Comparison of ENCODE assay signal across 9 cellular contexts in the genomic region with DNA sequence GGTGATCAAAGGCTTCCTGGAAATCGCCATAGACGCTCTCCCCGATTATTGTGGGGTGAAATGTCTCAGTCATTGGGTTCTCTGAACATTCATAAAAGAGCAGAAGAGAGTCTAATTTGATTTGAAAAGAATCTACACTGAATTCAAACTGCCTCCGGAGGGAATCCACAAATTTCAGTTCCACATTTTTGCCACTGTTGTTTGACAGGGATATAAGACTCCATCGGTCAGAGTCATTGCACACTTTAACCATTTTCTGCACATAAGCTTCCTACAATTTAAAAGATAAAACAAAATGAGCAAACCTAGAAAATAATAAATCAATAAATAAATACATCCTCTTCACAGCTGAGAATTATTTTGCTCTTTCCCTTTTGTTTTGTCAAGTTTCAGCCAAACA. TPM values are rescaled to one million over a fixed set of nuclear protein-coding genes. Genes with fewer than 3 reads are reported as not detected.
DNase-seq lines count a peak whose midpoint lies in the region; ATAC-seq and TF ChIP-seq lines count a peak whose summit lies in the region.
"Had no signal": no experiment of that assay in that cellular context is flagged by ENCODE, and none has a peak within 500 bp of the region (broad histone marks: within the 10 kb centered on the region; RNA-seq: fewer than 3 reads in every experiment).

No MANE protein-coding gene starts in this region.

- H3K9me3 ChIP-seq in liver (ENCODE audit: control insufficient read depth in 4 of 4, low read length in 3 of 4), result no peaks in the 10 kb centered on the region

- peaks cover 3% of the 10 kb centered on the region for H3K36me3 Mint-ChIP-seq in activated naive CD8-positive, alpha-beta T cell
- peaks cover 1 to 15% of the 10 kb centered on the region in 2 donors for H3K36me3 Mint-ChIP-seq in stimulated activated naive B cell treated with anti-CD40 and anti-IgM and Interleukin-4, amounts not matched to agents 10 μg/mL and 1 μg/mL and 100 μg/mL, for 72 hours

- no peak for ATAC-seq in stimulated activated naive B cell treated with anti-CD40 and anti-IgM and Interleukin-4, amounts not matched to agents 10 μg/mL and 1 μg/mL and 100 μg/mL, for 72 hours (replicated peaks)
- ATAC-seq in GM19397 (IDR thresholded peaks at IDR 0.05; ENCODE audit: unreplicated experiment) (no peak), HG03469 (IDR thresholded peaks at IDR 0.05; ENCODE audit: unreplicated experiment) (no peak), GM21786 (IDR thresholded peaks at IDR 0.05; ENCODE audit: unreplicated experiment) (no peak)

- DNase-seq in HFF-Myc (ENCODE audit: extremely low read depth, low read depth), result no peak
- no peak for DNase-seq in stimulated activated naive B cell treated with anti-CD40 and anti-IgM and Interleukin-4, amounts not matched to agents 10 μg/mL and 1 μg/mL and 100 μg/mL, for 72 hours
- DNase-seq in NK-92 treated with Interleukin-12 subunit alpha and Interleukin-12 subunit beta, amount 100 ng/mL, for 24 hours (lab: John Stamatoyannopoulos, UW), result no peak

- peak overlapping the region; percentile 89 to 97 for H3K9ac ChIP-seq in liver (ENCODE audit: low read depth in 1 of 2, low read length in 2 of 2)

- H3K27ac Mint-ChIP-seq in activated naive CD8-positive, alpha-beta T cell, result no peak overlapping the region
- H3K27ac Mint-ChIP-seq in stimulated activated naive B cell treated with anti-CD40 and anti-IgM and Interleukin-4, amounts not matched to agents 10 μg/mL and 1 μg/mL and 100 μg/mL, for 72 hours, result no peak overlapping the region

- WGBS in liver, result 16% methylated on average over 5 of the region's 5 CpGs

- peaks cover 2% of the 10 kb centered on the region for H3K27me3 Mint-ChIP-seq in activated naive CD8-positive, alpha-beta T cell
- H3K27me3 Mint-ChIP-seq in stimulated activated naive B cell treated with anti-CD40 and anti-IgM and Interleukin-4, amounts not matched to agents 10 μg/mL and 1 μg/mL and 100 μg/mL, for 72 hours, result peaks cover 0 to 3% of the 10 kb centered on the region in 2 donors

- peaks cover 2 to 16% (median 5%) of the 10 kb centered on the region in 4 donors for H3K36me3 ChIP-seq in liver (ENCODE audit: control insufficient read depth in 4 of 4, insufficient read depth in 3 of 4, low read depth in 1 of 4, low read length in 3 of 4)

- peaks cover 48% of the 10 kb centered on the region for H3K4me1 Mint-ChIP-seq in activated naive CD8-positive, alpha-beta T cell (ENCODE audit: low read depth)
- peaks cover 29 to 58% of the 10 kb centered on the region in 2 donors for H3K4me1 Mint-ChIP-seq in stimulated activated naive B cell treated with anti-CD40 and anti-IgM and Interleukin-4, amounts not matched to agents 10 μg/mL and 1 μg/mL and 100 μg/mL, for 72 hours

- no peaks in the 10 kb centered on the region for H3K9me3 Mint-ChIP-seq in activated naive CD8-positive, alpha-beta T cell (ENCODE audit: low read depth)
- H3K9me3 Mint-ChIP-seq in stimulated activated naive B cell treated with anti-CD40 and anti-IgM and Interleukin-4, amounts not matched to agents 10 μg/mL and 1 μg/mL and 100 μg/mL, for 72 hours, result no peaks in the 10 kb centered on the region

- H3K27me3 ChIP-seq in liver (ENCODE audit: control insufficient read depth in 4 of 4, insufficient read depth in 4 of 4, low read length in 3 of 4), result no peaks in the 10 kb centered on the region

- H3K27ac ChIP-seq in liver (ENCODE audit: low read depth in 1 of 2, low read length in 2 of 2), result peak overlapping the region; percentile 99 to 100
- H3K27ac ChIP-seq: RWPE1 had no signal

- no peak for TF ChIP-seq CTCF in HFF-Myc (IDR thresholded peaks at IDR 0.05; ENCODE audit: low read depth, low read length, missing control alignments)
- no peak for TF ChIP-seq CTCF in liver (IDR thresholded peaks at IDR 0.05; ENCODE audit: low read depth, low read length, missing input control)

- peak overlapping the region; percentile 81 for H3K4me3 Mint-ChIP-seq in activated naive CD8-positive, alpha-beta T cell
- peak overlapping the region; percentile 96 to 97 for H3K4me3 Mint-ChIP-seq in stimulated activated naive B cell treated with anti-CD40 and anti-IgM and Interleukin-4, amounts not matched to agents 10 μg/mL and 1 μg/mL and 100 μg/mL, for 72 hours

- TF ChIP-seq RAD21 in liver (IDR thresholded peaks at IDR 0.05), result no peak

- peak overlapping the region; percentile 60 for H3K4me3 ChIP-seq in HFF-Myc (replicated peaks; ENCODE audit: low read depth, low read length)
- peak overlapping the region; percentile 54 to 90 (median 88) for H3K4me3 ChIP-seq in liver (ENCODE audit: low read depth in 1 of 3, low read length in 3 of 3)

- peaks cover 2 to 18% (median 10%) of the 10 kb centered on the region in 4 donors for H3K4me1 ChIP-seq in liver (ENCODE audit: control insufficient read depth in 4 of 4, insufficient read depth in 4 of 4, low read length in 3 of 4)

TF ChIP-seq in liver, 16 proteins besides CTCF, POLR2A, EP300 and RAD21:
- TF ChIP-seq SP1 (IDR thresholded peaks at IDR 0.05) (no peak), HNF4G (IDR thresholded peaks at IDR 0.05) (no peak), HNF4A (conservative IDR thresholded peaks at IDR 0.05) (no peak), JUND (IDR thresholded peaks at IDR 0.05) (no peak), FOXA1 (IDR thresholded peaks at IDR 0.05) (no peak), NR2F2 (IDR thresholded peaks at IDR 0.05) (no peak)
- TF ChIP-seq, protein P1, sequence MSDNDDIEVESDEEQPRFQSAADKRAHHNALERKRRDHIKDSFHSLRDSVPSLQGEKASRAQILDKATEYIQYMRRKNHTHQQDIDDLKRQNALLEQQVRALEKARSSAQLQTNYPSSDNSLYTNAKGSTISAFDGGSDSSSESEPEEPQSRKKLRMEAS (IDR thresholded peaks at IDR 0.05), result no peak

RNA-seq across cellular contexts. Expression of gene TENT5A, which starts 2.3 kb away (rescaled TPM):
- total RNA-seq in liver, result 10 to 100 TPM; 13.1 to 13.6 TPM
- 1 to 10 TPM; 4.0 to 9.6 TPM for polyA plus RNA-seq in liver
